ENCODE assay signal across 7 cellular contexts in genomic region chr1:248825136-248825535, GRCh38. TPM values are rescaled to one million over a fixed set of nuclear protein-coding genes. Genes with fewer than 3 reads are reported as not detected.
DNase-seq lines count a peak whose midpoint lies in the region; ATAC-seq lines count a peak whose summit lies in the region.

No MANE protein-coding gene starts in this region.

- ATAC-seq in activated naive CD8-positive, alpha-beta T cell treated with anti-CD3 and anti-CD28 coated beads, Interleukin-2, amount 10 ng/mL, durations not matched to agents 7 days and 5 days (ENCODE audit: low read depth) = no peak
- ATAC-seq in HG02759 (IDR thresholded peaks at IDR 0.05; ENCODE audit: unreplicated experiment) = no peak

- peaks cover 6 to 20% of the 10 kb centered on the region in 2 donors for H3K36me3 ChIP-seq in stomach smooth muscle (ENCODE audit: control insufficient read depth in 2 of 2, insufficient read depth in 2 of 2, low read length in 2 of 2)

- peak overlapping the region; percentile 95 to 97 for H3K9ac ChIP-seq in stomach smooth muscle (ENCODE audit: low read length in 2 of 2)

- POLR2A ChIA-PET in activated naive CD8-positive, alpha-beta T cell treated with anti-CD3 and anti-CD28 coated beads, Interleukin-2, amount 10 ng/mL, durations not matched to agents 7 days and 5 days (lab: Charles Lee) = interaction anchor here (1.0 to 3.9 kb wide), 4 partner anchors 13 to 85 kb away, joined by 4 to 74 read pairs (median 6); partner anchors contain the start of genes ZNF672 and ZNF692

- peak overlapping the region; percentile 87 for H3K4me3 ChIP-seq in Jurkat, Clone E6-1 (ENCODE audit: low read length)
- H3K4me3 ChIP-seq in stomach smooth muscle (ENCODE audit: low read length in 2 of 2) = peak overlapping the region; percentile 96 to 97

- H3K36me3 Mint-ChIP-seq in activated naive CD8-positive, alpha-beta T cell treated with anti-CD3 and anti-CD28 coated beads, Interleukin-2, amount 10 ng/mL, durations not matched to agents 7 days and 5 days = peaks cover 21% of the 10 kb centered on the region
- peaks cover 0 to 6% (median 0%) of the 10 kb centered on the region in 3 donors for H3K36me3 Mint-ChIP-seq in immature natural killer cell

- no peaks in the 10 kb centered on the region for H3K27me3 ChIP-seq in stomach smooth muscle (ENCODE audit: control insufficient read depth in 1 of 2, insufficient read depth in 2 of 2, low read length in 2 of 2)

- no peak for DNase-seq in Jurkat, Clone E6-1 (ENCODE audit: low read depth, low spot score)
- peak; percentile 29 for DNase-seq in activated naive CD8-positive, alpha-beta T cell treated with anti-CD3 and anti-CD28 coated beads, Interleukin-2, amount 10 ng/mL, durations not matched to agents 7 days and 5 days
- DNase-seq in immature natural killer cell (no peak), DMS114 treated with DMSO at 0.1 percent for 48 hours (lab: John Stamatoyannopoulos, UW; ENCODE audit: unreplicated experiment) (no peak), NCI-H2081 (lab: John Stamatoyannopoulos, UW) (no peak)

- H3K27ac Mint-ChIP-seq in activated naive CD8-positive, alpha-beta T cell treated with anti-CD3 and anti-CD28 coated beads, Interleukin-2, amount 10 ng/mL, durations not matched to agents 7 days and 5 days = peak overlapping the region; percentile 98
- H3K27ac Mint-ChIP-seq in immature natural killer cell = peak overlapping the region; percentile 96 to 100 (median 98)

- H3K9me3 ChIP-seq in stomach smooth muscle (ENCODE audit: control insufficient read depth in 2 of 2, low read length in 2 of 2) = no peaks in the 10 kb centered on the region

- peak overlapping the region; percentile 94 for H3K4me3 Mint-ChIP-seq in activated naive CD8-positive, alpha-beta T cell treated with anti-CD3 and anti-CD28 coated beads, Interleukin-2, amount 10 ng/mL, durations not matched to agents 7 days and 5 days
- H3K4me3 Mint-ChIP-seq in immature natural killer cell = peak overlapping the region; percentile 97 to 100 (median 99)

- peak overlapping the region; percentile 95 for H3K27ac ChIP-seq in stomach smooth muscle (ENCODE audit: low read length)

- H3K9me3 Mint-ChIP-seq in activated naive CD8-positive, alpha-beta T cell treated with anti-CD3 and anti-CD28 coated beads, Interleukin-2, amount 10 ng/mL, durations not matched to agents 7 days and 5 days = no peaks in the 10 kb centered on the region
- H3K9me3 Mint-ChIP-seq in immature natural killer cell = no peaks in the 10 kb centered on the region

- H3K27me3 Mint-ChIP-seq in activated naive CD8-positive, alpha-beta T cell treated with anti-CD3 and anti-CD28 coated beads, Interleukin-2, amount 10 ng/mL, durations not matched to agents 7 days and 5 days = no peaks in the 10 kb centered on the region
- peaks cover 5 to 11% (median 10%) of the 10 kb centered on the region in 3 donors for H3K27me3 Mint-ChIP-seq in immature natural killer cell (ENCODE audit: low read depth in 3 of 3)

- peaks cover 57% of the 10 kb centered on the region for H3K4me1 ChIP-seq in stomach smooth muscle (ENCODE audit: control insufficient read depth, insufficient read depth, low read length)

- peaks cover 34% of the 10 kb centered on the region for H3K4me1 Mint-ChIP-seq in activated naive CD8-positive, alpha-beta T cell treated with anti-CD3 and anti-CD28 coated beads, Interleukin-2, amount 10 ng/mL, durations not matched to agents 7 days and 5 days
- H3K4me1 Mint-ChIP-seq in immature natural killer cell = peaks cover 63 to 75% of the 10 kb centered on the region in 2 donors

RNA-seq across cellular contexts. Expression of gene SH3BP5L, which starts 0.6 kb away (rescaled TPM):
- polyA plus RNA-seq in Jurkat, Clone E6-1 (2012; ENCODE audit: insufficient read depth, insufficient read length) = 21.1 TPM
- 10 to 100 TPM; 32.8 to 34.7 TPM for total RNA-seq in activated naive CD8-positive, alpha-beta T cell treated with anti-CD3 and anti-CD28 coated beads, Interleukin-2, amount 10 ng/mL, durations not matched to agents 7 days and 5 days
- 1 to 10 TPM in 2 of 3 donors, under 1 TPM in 1; 0.46 to 5.9 (median 3.2) TPM for polyA plus RNA-seq in immature natural killer cell

RNA-seq across cellular contexts. Expression of gene ZNF672, which starts 12.9 kb away (rescaled TPM):
- polyA plus RNA-seq in Jurkat, Clone E6-1 (2012; ENCODE audit: insufficient read depth, insufficient read length) = 36.6 TPM
- total RNA-seq in activated naive CD8-positive, alpha-beta T cell treated with anti-CD3 and anti-CD28 coated beads, Interleukin-2, amount 10 ng/mL, durations not matched to agents 7 days and 5 days = 10 to 100 TPM; 51.0 to 53.6 TPM
- polyA plus RNA-seq in immature natural killer cell = 10 to 100 TPM; 17.1 to 36.9 (median 29.3) TPM

RNA-seq across cellular contexts. Expression of gene ZNF692, which starts 33.7 kb away (rescaled TPM):
- polyA plus RNA-seq in Jurkat, Clone E6-1 (2012; ENCODE audit: insufficient read depth, insufficient read length) = 80.0 TPM
- total RNA-seq in activated naive CD8-positive, alpha-beta T cell treated with anti-CD3 and anti-CD28 coated beads, Interleukin-2, amount 10 ng/mL, durations not matched to agents 7 days and 5 days = 10 to 100 TPM; 58.6 to 70.2 TPM
- 10 to 100 TPM in 1 of 3 donors, 1 to 10 TPM in 2; 5.5 to 11.0 (median 7.7) TPM for polyA plus RNA-seq in immature natural killer cell
